ENCODE assay signal across 14 cellular contexts in genomic region chr15:72615533-72616233, GRCh38. TPM values are rescaled to one million over a fixed set of nuclear protein-coding genes. Genes with fewer than 3 reads are reported as not detected.
DNase-seq lines count a peak whose midpoint lies in the region; ATAC-seq and TF ChIP-seq lines count a peak whose summit lies in the region.
"Not testable (repeated sequence)": the region's sequence is repeated elsewhere in the genome, so short reads cannot be mapped to it uniquely, and the experiment has no call there.
"Had no signal": no experiment of that assay in that cellular context is flagged by ENCODE, and none has a peak within 500 bp of the region (broad histone marks: within the 10 kb centered on the region; RNA-seq: fewer than 3 reads in every experiment).

No MANE protein-coding gene starts in this region.

- not testable (repeated sequence) for H3K27ac ChIP-seq in WERI-Rb-1, right lobe of liver
- peak overlapping the region; percentile 60 for H3K27ac ChIP-seq in cardiac muscle cell

- not testable (repeated sequence) for H3K36me3 Mint-ChIP-seq in activated naive CD4-positive, alpha-beta T cell treated with anti-CD3 and anti-CD28 coated beads, Interleukin-2, amount 50 U/mL, for 72 hours

- ATAC-seq in activated naive CD4-positive, alpha-beta T cell treated with anti-CD3 and anti-CD28 coated beads, Interleukin-2, amount 50 U/mL, for 72 hours = peak; percentile 13 to 34
- ATAC-seq in right lobe of liver = peak; percentile 38 to 78 (median 69)

- not testable (repeated sequence) for H3K36me3 ChIP-seq in WERI-Rb-1, cardiac muscle cell, right lobe of liver

- not testable (repeated sequence) for TF ChIP-seq POLR2A in right lobe of liver (IDR thresholded peaks at IDR 0.05)

- not testable (repeated sequence) for H3K27ac Mint-ChIP-seq in activated naive CD4-positive, alpha-beta T cell treated with anti-CD3 and anti-CD28 coated beads, Interleukin-2, amount 50 U/mL, for 72 hours

- not testable (repeated sequence) for H3K4me3 ChIP-seq in GM12865 (ENCODE audit: low read depth, low read length); WERI-Rb-1 (ENCODE audit: low read depth, low read length); cardiac muscle cell; right lobe of liver

- WGBS in right lobe of liver (ENCODE audit: insufficient coverage, low coverage, low lambda C conversion rate, missing lambda C conversion rate) = 46% methylated on average over 6 of the region's 7 CpGs

- H3K4me1 ChIP-seq in cardiac muscle cell (ENCODE audit: low read depth) = peaks cover 12% of the 10 kb centered on the region
- not testable (repeated sequence) for H3K4me1 ChIP-seq in right lobe of liver

- DNase-seq in GM12865 (ENCODE audit: low read depth) = peak; percentile 24
- peak; percentile 97 for DNase-seq in NCI-H1105 (lab: John Stamatoyannopoulos, UW)
- DNase-seq in NCI-H510A (lab: John Stamatoyannopoulos, UW) = peak; percentile 60
- peak; percentile 21 for DNase-seq in WERI-Rb-1
- not testable (repeated sequence) for DNase-seq in activated naive CD4-positive, alpha-beta T cell treated with anti-CD3 and anti-CD28 coated beads, Interleukin-2, amount 50 U/mL, for 72 hours (ENCODE audit: low spot score in 2 of 2)
- peak in 1 of 2 donors; percentile 61 for DNase-seq in cardiac muscle cell (ENCODE audit: low read depth in 1 of 2, low spot score in 1 of 2)
- peak in 2 of 3 donors; percentile 56 to 67 for DNase-seq in right lobe of liver

- intact Hi-C loops in right lobe of liver (cut with DNase I) = not testable (repeated sequence)

- H3K9me3 Mint-ChIP-seq in activated naive CD4-positive, alpha-beta T cell treated with anti-CD3 and anti-CD28 coated beads, Interleukin-2, amount 50 U/mL, for 72 hours = not testable (repeated sequence)

- H3K9me3 ChIP-seq in WERI-Rb-1 (ENCODE audit: severe bottlenecking); cardiac muscle cell (ENCODE audit: low read depth); right lobe of liver: not testable (repeated sequence)

- not testable (repeated sequence) for H3K27me3 ChIP-seq in WERI-Rb-1 (ENCODE audit: insufficient read depth, low read depth, severe bottlenecking); cardiac muscle cell; right lobe of liver

- not testable (repeated sequence) for TF ChIP-seq CTCF in GM12865 (IDR thresholded peaks at IDR 0.05; ENCODE audit: insufficient read depth, low read depth, low read length, missing control alignments); WERI-Rb-1 (IDR thresholded peaks at IDR 0.05; ENCODE audit: low read depth, low read length); cardiac muscle cell (IDR thresholded peaks at IDR 0.05; ENCODE audit: low read depth, low read length); right lobe of liver (IDR thresholded peaks at IDR 0.05)

RNA-seq across cellular contexts. Expression of gene GOLGA6B, which starts 38.8 kb away (rescaled TPM):
- 1 to 10 TPM in 1 of 2 donors, not detected in 1; 1.1 TPM for total RNA-seq in activated naive CD4-positive, alpha-beta T cell treated with anti-CD3 and anti-CD28 coated beads, Interleukin-2, amount 50 U/mL, for 72 hours
- total RNA-seq in cardiac muscle cell (0.80 TPM in 1 of 2 replicates, not detected in the other), right lobe of liver (1 to 10 TPM in 2 of 6 experiments, under 1 TPM in 4; 0.13 to 1.8 (median 0.41) TPM)
- polyA plus RNA-seq in cardiac muscle cell = 0.32 TPM in 1 of 2 replicates, not detected in the other
- total RNA-seq: activated T-helper 2 cell treated with anti-CD3 and anti-CD28 coated beads, Interferon-gamma antibody, Interleukin-2, Interleukin-4, amounts not matched to agents 10 μg/mL and 5 μg/mL and 100 μg/mL, durations not matched to agents 14 hours and 24 hours and 36 hours; bronchial epithelial cell; lung microvascular endothelial cell; occipital lobe; renal cortical epithelial cell; RPMI7951 had no signal
- polyA plus RNA-seq: adrenal gland had no signal
